15 cellular contexts compared by ENCODE assay signal in genomic region chr11:134026655-134027343, GRCh38. TPM values are rescaled to one million over a fixed set of nuclear protein-coding genes. Genes with fewer than 3 reads are reported as not detected.
A peak's percentile ranks its signal among the peaks of the same experiment; 100 is the strongest.
DNase-seq lines count a peak whose midpoint lies in the region; ATAC-seq and TF ChIP-seq lines count a peak whose summit lies in the region.
"Had no signal": no experiment of that assay in that cellular context is flagged by ENCODE, and none has a peak within 500 bp of the region (broad histone marks: within the 10 kb centered on the region; RNA-seq: fewer than 3 reads in every experiment).

No MANE protein-coding gene starts in this region.

- H4K20me1 ChIP-seq in mammary epithelial cell (ENCODE audit: insufficient read depth, low read length), result no peaks in the 10 kb centered on the region

- H3K9ac ChIP-seq in mammary epithelial cell (ENCODE audit: insufficient read depth, low read length), result no peak overlapping the region

- H2AFZ ChIP-seq in mammary epithelial cell (ENCODE audit: low read depth, low read length), result peak overlapping the region; percentile 13

- intact Hi-C loops in mammary epithelial cell (cut with micrococcal nuclease), result no loop called here
- intact Hi-C loops in MCF 10A (cut with micrococcal nuclease), result no loop called here

- H3K4me3 Mint-ChIP-seq in MCF 10A (ENCODE audit: unreplicated experiment), result no peak overlapping the region
- H3K4me3 Mint-ChIP-seq: B cell, HFFc6 had no signal

- DNase-seq in mammary epithelial cell (peak; percentile 9), MCF 10A (ENCODE audit: unreplicated experiment) (no peak), NCI-H774 (lab: John Stamatoyannopoulos, UW) (peak; percentile 92), iPS-NIHi11 (ENCODE audit: low spot score) (peak; percentile 81), NCI-H1694 treated with DMSO at 0.1 percent for 48 hours (lab: John Stamatoyannopoulos, UW) (no peak), NCI-H446 treated with DMSO at 0.1 percent for 48 hours (lab: John Stamatoyannopoulos, UW) (no peak)
- no peak for DNase-seq in stimulated activated CD4-positive, alpha-beta T cell treated with anti-CD3 and anti-CD28 coated beads, Interleukin-4, amount 100 ng/mL, for 4 hours
- DNase-seq: activated CD8-positive, alpha-beta memory T cell treated with anti-CD3 and anti-CD28 coated beads for 24 hours; GF-D8; HFFc6; NCI-H2029 treated with DMSO at 0.1 percent for 48 hours; stimulated activated CD4-positive, alpha-beta T cell treated with anti-CD3 and anti-CD28 coated beads, Interleukin-1b, Interleukin-23, amount 100 ng/mL, for 48 hours; T-helper 9 cell had no signal

- H3K27ac Mint-ChIP-seq in MCF 10A (ENCODE audit: low read depth, unreplicated experiment), result no peak overlapping the region
- H3K27ac Mint-ChIP-seq: B cell, HFFc6 had no signal

- 37% methylated on average over 10 of the region's 11 CpGs for WGBS in mammary epithelial cell (ENCODE audit: low coverage, missing lambda C conversion rate)

- TF ChIP-seq CTCF in mammary epithelial cell (conservative IDR thresholded peaks at IDR 0.05 in 1 of 2, IDR thresholded peaks at IDR 0.05 in 1 of 2; ENCODE audit: extremely low read depth in 1 of 2, insufficient read depth in 1 of 2, low read depth in 1 of 2, low read length in 2 of 2) (no peak), MCF 10A (IDR thresholded peaks at IDR 0.05; ENCODE audit: unreplicated experiment) (no peak)

- peaks cover 33% of the 10 kb centered on the region for H3K4me1 Mint-ChIP-seq in MCF 10A (ENCODE audit: insufficient read depth, unreplicated experiment)
- H3K4me1 Mint-ChIP-seq: B cell had no signal

- POLR2A ChIA-PET in MCF 10A (lab: Yijun Ruan, JAX), result interaction anchor here (0.6 to 4.3 kb wide), 5 partner anchors 8 to 99 kb away, joined by 3 to 76 read pairs (median 6); no protein-coding TSS in a partner anchor

- no peaks in the 10 kb centered on the region for H3K9me3 ChIP-seq in mammary epithelial cell (replicated peaks; ENCODE audit: insufficient read depth, low read length)

- peaks cover 35% of the 10 kb centered on the region for H3K4me1 ChIP-seq in mammary epithelial cell (ENCODE audit: insufficient read depth, low read length)

- CTCF ChIA-PET in mammary epithelial cell (lab: Charles Lee; ENCODE audit: low non-redundant PET) (interaction anchor here (0.6 kb wide), 1 partner anchor 171 kb away, joined by 10 read pairs; no protein-coding TSS in a partner anchor), MCF 10A (lab: Yijun Ruan, JAX) (interaction anchor here (0.8 to 1.4 kb wide), 5 partner anchors 8 to 99 kb away, joined by 3 to 4 read pairs (median 4); no protein-coding TSS in a partner anchor)

- no peaks in the 10 kb centered on the region for H3K36me3 Mint-ChIP-seq in MCF 10A (ENCODE audit: insufficient read depth, unreplicated experiment)

- H3K79me2 ChIP-seq in mammary epithelial cell (ENCODE audit: insufficient read depth, low read length), result no peaks in the 10 kb centered on the region

- H3K27me3 ChIP-seq in mammary epithelial cell (ENCODE audit: insufficient read depth, low read length), result no peaks in the 10 kb centered on the region

- BruUV-seq in mammary epithelial cell (replicated peaks; lab: Mats Ljungman, UMichigan) (no TSS peak), MCF 10A (replicated peaks; lab: Mats Ljungman, UMichigan) (no TSS peak)

- no peak overlapping the region for H3K27ac ChIP-seq in mammary epithelial cell (ENCODE audit: insufficient read depth, low read depth, low read length)

- no peaks in the 10 kb centered on the region for H3K27me3 Mint-ChIP-seq in MCF 10A (ENCODE audit: insufficient read depth, unreplicated experiment)

- H3K36me3 ChIP-seq in mammary epithelial cell (ENCODE audit: insufficient read depth, low read length), result no peaks in the 10 kb centered on the region

- no peaks in the 10 kb centered on the region for H3K9me3 Mint-ChIP-seq in MCF 10A (ENCODE audit: unreplicated experiment)
- H3K9me3 Mint-ChIP-seq: HFFc6 had no signal

- H3K4me2 ChIP-seq in mammary epithelial cell (ENCODE audit: insufficient read depth, low read depth, low read length), result no peak overlapping the region

- ATAC-seq in GM18873 (IDR thresholded peaks at IDR 0.05; ENCODE audit: low FRiP score, unreplicated experiment), result no peak

- no peak overlapping the region for H3K4me3 ChIP-seq in mammary epithelial cell (replicated peaks in 1 of 3; ENCODE audit: insufficient read depth in 1 of 3, low read depth in 2 of 3, low read length in 3 of 3)

- in situ Hi-C loops in mammary epithelial cell (cut with MboI; ENCODE audit: low sequenced_read_pairs in 2 of 2), result loop anchor here in 1 of 2 donors (25.0 kb wide), 1 partner anchor 89 kb away; no protein-coding TSS in a partner anchor

- dilution Hi-C loops in mammary epithelial cell (cut with HindIII; ENCODE audit: low sequenced_read_pairs), result no loop called here

RNA-seq across cellular contexts. Expression of gene JAM3, which starts 42.1 kb away (rescaled TPM):
- total RNA-seq in mammary epithelial cell, result 10 to 100 TPM; 19.8 to 40.7 TPM
- 5.8 TPM for polyA plus RNA-seq in mammary epithelial cell
- 45.0 TPM for polyA minus RNA-seq in mammary epithelial cell
- 1.6 TPM in 2 replicates for total RNA-seq in MCF 10A (2022)

Comparison
In these comparisons a context has a peak if more than half of its experiments do, and no peak if none do; other contexts are left out.
1. DNase-seq: peak in mammary epithelial cell (single experiment), NCI-H774 (single experiment) and iPS-NIHi11 (single experiment); none in MCF 10A (single experiment), stimulated activated CD4-positive, alpha-beta T cell treated with anti-CD3 and anti-CD28 coated beads, Interleukin-4, amount 100 ng/mL, for 4 hours (0 of 2), NCI-H1694 treated with DMSO at 0.1 percent for 48 hours (single experiment) and NCI-H446 treated with DMSO at 0.1 percent for 48 hours (single experiment).